Comparison of ENCODE assay signal across 9 cellular contexts in genomic region chr19:42422092-42422575, GRCh38. TPM values are rescaled to one million over a fixed set of nuclear protein-coding genes. Genes with fewer than 3 reads are reported as not detected.
A peak's percentile ranks its signal among the peaks of the same experiment; 100 is the strongest.
DNase-seq lines count a peak whose midpoint lies in the region; ATAC-seq and TF ChIP-seq lines count a peak whose summit lies in the region.
"Had no signal": no experiment of that assay in that cellular context is flagged by ENCODE, and none has a peak within 500 bp of the region (broad histone marks: within the 10 kb centered on the region; RNA-seq: fewer than 3 reads in every experiment).

No MANE protein-coding gene starts in this region.

- H3K36me3 Mint-ChIP-seq in activated T-cell treated with anti-CD3 and anti-CD28 coated beads, Interleukin-2, amount 50 U/mL, for 24 hours (ENCODE audit: low read depth): peaks cover 35% of the 10 kb centered on the region

- H3K4me3 ChIP-seq in body of pancreas (no peak overlapping the region), left lung (peak overlapping the region in 1 of 2 donors; percentile 66), upper lobe of left lung (peak overlapping the region in 1 of 4 donors; percentile 66)

- TF ChIP-seq POLR2A in body of pancreas (IDR thresholded peaks at IDR 0.05) (no peak), upper lobe of left lung (IDR thresholded peaks at IDR 0.05) (no peak)

- H3K27me3 Mint-ChIP-seq in activated T-cell treated with anti-CD3 and anti-CD28 coated beads, Interleukin-2, amount 50 U/mL, for 24 hours: no peaks in the 10 kb centered on the region

- no peaks in the 10 kb centered on the region for H3K36me3 ChIP-seq in body of pancreas (replicated peaks in 1 of 2; ENCODE audit: insufficient read depth in 1 of 2, low read depth in 2 of 2)
- H3K36me3 ChIP-seq in left lung: no peaks in the 10 kb centered on the region
- no peaks in the 10 kb centered on the region for H3K36me3 ChIP-seq in upper lobe of left lung

- TF ChIP-seq CTCF in body of pancreas (IDR thresholded peaks at IDR 0.05): no peak
- TF ChIP-seq CTCF in left lung (IDR thresholded peaks at IDR 0.05): no peak
- no peak for TF ChIP-seq CTCF in upper lobe of left lung (IDR thresholded peaks at IDR 0.05)
- TF ChIP-seq CTCF in GM13977 (IDR thresholded peaks at IDR 0.05; ENCODE audit: extremely low read depth, insufficient read depth, missing control alignments): no peak

- in situ Hi-C loops in GM13977 (cut with MboI; ENCODE audit: low pct_unique_long_range_greater_than_20kb, low sequenced_read_pairs, unreplicated experiment): no loop called here

- WGBS in body of pancreas, 2 donors: 59 to 67% methylated on average over 12 of the region's 12 CpGs
- 74 to 81% methylated on average over 9 to 12 of the region's 12 CpGs for WGBS in upper lobe of left lung, 2 donors

- H3K27me3 ChIP-seq in body of pancreas (no peaks in the 10 kb centered on the region), left lung (peaks cover 0 to 27% of the 10 kb centered on the region in 2 donors), upper lobe of left lung (peaks cover 0 to 5% (median 0%) of the 10 kb centered on the region in 4 donors)

- intact Hi-C loops in body of pancreas (cut with DNase I) (no loop called here), left lung (cut with DNase I) (no loop called here)

- peak overlapping the region; percentile 96 for H3K27ac Mint-ChIP-seq in activated T-cell treated with anti-CD3 and anti-CD28 coated beads, Interleukin-2, amount 50 U/mL, for 24 hours

- peak overlapping the region in 3 of 4 donors; percentile 64 to 71 (median 70) for H3K27ac ChIP-seq in body of pancreas
- peak overlapping the region; percentile 33 to 34 for H3K27ac ChIP-seq in left lung
- peak overlapping the region; percentile 48 to 86 (median 70) for H3K27ac ChIP-seq in upper lobe of left lung

- no peak for TF ChIP-seq EP300 in upper lobe of left lung (IDR thresholded peaks at IDR 0.05)

- ATAC-seq in body of pancreas (no peak), left lung (no peak), upper lobe of left lung (ENCODE audit: low FRiP score in 2 of 2) (no peak)

- H3K4me1 ChIP-seq in body of pancreas (peaks cover 37% of the 10 kb centered on the region), left lung (peaks cover 11 to 42% of the 10 kb centered on the region in 2 donors), upper lobe of left lung (peaks cover 35 to 45% (median 40%) of the 10 kb centered on the region in 4 donors)

- peaks cover 45% of the 10 kb centered on the region for H3K4me1 Mint-ChIP-seq in activated T-cell treated with anti-CD3 and anti-CD28 coated beads, Interleukin-2, amount 50 U/mL, for 24 hours (ENCODE audit: low read depth)

- DNase-seq in activated T-cell treated with anti-CD3 and anti-CD28 coated beads, Interleukin-2, amount 50 U/mL, for 24 hours: no peak
- no peak for DNase-seq in activated T-cell treated with anti-CD3 and anti-CD28 coated beads, Interleukin-2, amount 50 U/mL, for 48 hours
- DNase-seq in body of pancreas: no peak
- no peak for DNase-seq in left lung
- DNase-seq in upper lobe of left lung: no peak
- DNase-seq in cerebellar nuclear complex (lab: John Stamatoyannopoulos, UW): no peak
- no peak for DNase-seq in GM13977 (ENCODE audit: low spot score)
- no peak for DNase-seq in NCI-H524 treated with DMSO at 0.1 percent for 48 hours (lab: John Stamatoyannopoulos, UW)
- DNase-seq: MV-4-11 had no signal

- H3K9me3 ChIP-seq in body of pancreas (no peaks in the 10 kb centered on the region), left lung (no peaks in the 10 kb centered on the region), upper lobe of left lung (no peaks in the 10 kb centered on the region)

- H3K9me3 Mint-ChIP-seq in activated T-cell treated with anti-CD3 and anti-CD28 coated beads, Interleukin-2, amount 50 U/mL, for 24 hours: no peaks in the 10 kb centered on the region

- peak overlapping the region; percentile 96 for H3K4me3 Mint-ChIP-seq in activated T-cell treated with anti-CD3 and anti-CD28 coated beads, Interleukin-2, amount 50 U/mL, for 24 hours

RNA-seq across cellular contexts. Expression of gene LIPE, which starts 5.1 kb away (rescaled TPM):
- total RNA-seq in body of pancreas: 100 to 1,000 TPM in 1 of 2 donors, 1 to 10 TPM in 1; 8.3 to 357 TPM
- 1 to 10 TPM; 4.0 to 5.9 TPM for total RNA-seq in left lung
- 1 to 10 TPM; 1.3 to 6.2 (median 4.2) TPM for total RNA-seq in upper lobe of left lung

RNA-seq across cellular contexts. Expression of gene CXCL17, which starts 20.6 kb away (rescaled TPM):
- total RNA-seq in body of pancreas (10 to 100 TPM in 1 of 2 donors, 1 to 10 TPM in 1; 6.3 to 19.2 TPM), left lung (100 to 1,000 TPM; 162 to 257 TPM), upper lobe of left lung (100 to 1,000 TPM in 3 of 6 donors, 10 to 100 TPM in 3; 31.4 to 155 (median 92.3) TPM)

RNA-seq across cellular contexts. Expression of gene CNFN, which starts 32.0 kb away (rescaled TPM):
- not detected for total RNA-seq in body of pancreas
- 1 to 10 TPM; 1.2 to 3.2 TPM for total RNA-seq in left lung
- 10 to 100 TPM in 1 of 6 donors, under 1 TPM in 2, not detected in 3; 0.46 to 32.5 (median 0.94) TPM for total RNA-seq in upper lobe of left lung
